In the genomic region with DNA sequence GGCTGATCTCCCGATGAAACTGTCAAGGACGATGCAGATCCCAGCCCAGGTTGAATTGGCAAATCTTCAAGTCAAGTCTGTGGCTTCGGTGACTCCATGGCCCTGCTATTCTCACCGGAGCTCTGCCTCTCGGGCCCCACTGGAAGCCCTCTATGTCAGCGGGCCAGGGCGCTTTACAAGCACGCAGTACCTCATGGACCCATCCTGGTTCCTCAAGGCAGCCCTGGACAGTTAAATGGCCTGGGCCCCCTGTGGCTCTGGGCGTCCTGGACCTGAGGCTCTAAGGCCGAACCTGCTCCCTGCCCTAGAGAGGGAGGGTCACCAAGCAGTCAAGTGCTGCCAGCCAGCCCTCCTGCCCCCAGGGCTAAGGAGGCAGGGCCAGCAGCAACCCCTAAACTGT, we compare ENCODE assay signal across 23 cellular contexts. TPM values are rescaled to one million over a fixed set of nuclear protein-coding genes. Genes with fewer than 3 reads are reported as not detected.
DNase-seq lines count a peak whose midpoint lies in the region; ATAC-seq, FAIRE-seq and TF ChIP-seq lines count a peak whose summit lies in the region.
"Had no signal": no experiment of that assay in that cellular context is flagged by ENCODE, and none has a peak within 500 bp of the region (broad histone marks: within the 10 kb centered on the region; RNA-seq: fewer than 3 reads in every experiment).

No MANE protein-coding gene starts in this region.

- ATAC-seq in A549: no peak; a peak in 1 of 6 replicates
- no peak for ATAC-seq in activated T-helper 17 cell treated with anti-CD3 and anti-CD28 coated beads, Interleukin-2, amount 50 U/mL, for 72 hours (replicated peaks)
- ATAC-seq in gastrocnemius medialis: no peak
- ATAC-seq in HG02852 (IDR thresholded peaks at IDR 0.05; ENCODE audit: unreplicated experiment): no peak

- POLR2A ChIA-PET in A549 (lab: Yijun Ruan, JAX): no interaction called here

- H3K9me3 Mint-ChIP-seq in activated T-helper 17 cell treated with anti-CD3 and anti-CD28 coated beads, Interleukin-2, amount 50 U/mL, for 72 hours: peaks cover 4% of the 10 kb centered on the region
- H3K9me3 Mint-ChIP-seq: activated T-cell treated with anti-CD3 and anti-CD28 coated beads, Interleukin-2, amount 50 U/mL, for 4 hours; CD4-positive, alpha-beta T cell had no signal

- H3K4me1 ChIP-seq in A549: peaks cover 4% of the 10 kb centered on the region; the same call in 1 of the 3 replicates
- peaks cover 4% of the 10 kb centered on the region; the same call in 1 of the 2 replicates for H3K4me1 ChIP-seq in GM23248 (ENCODE audit: insufficient read depth)
- H3K4me1 ChIP-seq in mesendoderm (ENCODE audit: control insufficient read depth, low read depth, low read length): no peaks in the 10 kb centered on the region
- H3K4me1 ChIP-seq in gastrocnemius medialis: peaks cover 4 to 6% of the 10 kb centered on the region in 2 donors
- H3K4me1 ChIP-seq: pancreas had no signal

- FAIRE-seq in A549 (lab: Jason Lieb, UNC): no peak
- FAIRE-seq: colon, GM12891, pancreas had no signal

- no peaks in the 10 kb centered on the region for H3K36me3 Mint-ChIP-seq in activated T-helper 17 cell treated with anti-CD3 and anti-CD28 coated beads, Interleukin-2, amount 50 U/mL, for 72 hours (ENCODE audit: low read depth)

- in situ Hi-C loops in GM23248 (cut with MboI): loop anchor here (25.0 kb wide), 1 partner anchor 296 kb away; a partner anchor contains a TSS
- in situ Hi-C loops in gastrocnemius medialis (cut with MboI; ENCODE audit: low sequenced_read_pairs in 4 of 4): loop anchor here (25.0 kb wide), 3 partner anchors 571 to 1029 kb away; a partner anchor contains a TSS

- H3K4ac ChIP-seq in mesendoderm (ENCODE audit: low read depth, low read length): no peak overlapping the region

- H3K36me3 ChIP-seq in GM23248 (ENCODE audit: low read depth) (no peaks in the 10 kb centered on the region), mesendoderm (ENCODE audit: control insufficient read depth, insufficient read depth, low read length) (no peaks in the 10 kb centered on the region), gastrocnemius medialis (no peaks in the 10 kb centered on the region)
- H3K36me3 ChIP-seq: heart left ventricle, lower lobe of right lung, pancreas, Peyer's patch, sigmoid colon had no signal

- peak overlapping the region; percentile 6 for H2AK5ac ChIP-seq in mesendoderm (ENCODE audit: low read length)

- no peak for TF ChIP-seq RAD21 in A549 (conservative IDR thresholded peaks at IDR 0.05 in 1 of 2, IDR thresholded peaks at IDR 0.05 in 1 of 2)

- peaks cover 58% of the 10 kb centered on the region for H3K27me3 Mint-ChIP-seq in activated T-helper 17 cell treated with anti-CD3 and anti-CD28 coated beads, Interleukin-2, amount 50 U/mL, for 72 hours

- H2BK120ac ChIP-seq in mesendoderm (ENCODE audit: low read depth, low read length): no peak overlapping the region

- H3K4me2 ChIP-seq in A549 (peak overlapping the region; percentile 85), GM23248 (ENCODE audit: unreplicated experiment) (no peak overlapping the region), mesendoderm (ENCODE audit: low read length) (no peak overlapping the region)

- H3K9ac ChIP-seq in GM23248 (no peak overlapping the region), mesendoderm (ENCODE audit: low read length) (peak overlapping the region; percentile 31)

- CTCF ChIA-PET in A549 (lab: Yijun Ruan, JAX): interaction anchor here (0.7 to 3.0 kb wide), 7 partner anchors 88 to 739 kb away, joined by 3 to 11 read pairs (median 5); a partner anchor contains a TSS

- DNase-seq in A549 (ENCODE audit: low read depth in 1 of 2, low spot score in 1 of 2) (no peak), GM23248 (no peak), mesendoderm (no peak), gastrocnemius medialis (no peak)
- DNase-seq in activated CD4-positive, CD25-positive, alpha-beta regulatory T cell treated with anti-CD3 and anti-CD28 coated beads, Interleukin-2, amount 50 U/mL, for 72 hours: no peak
- DNase-seq: activated CD8-positive, alpha-beta T cell treated with anti-CD3 and anti-CD28 coated beads, Interleukin-2, amount 10 ng/mL, durations not matched to agents 7 days and 5 days; activated naive CD4-positive, alpha-beta T cell treated with anti-CD3 and anti-CD28 coated beads, Interleukin-2, amount 50 U/mL, for 16 hours; activated T-cell treated with anti-CD3 and anti-CD28 coated beads, Interleukin-2, amount 50 U/mL, for 4 hours; CD4-positive, alpha-beta T cell; H9; immature natural killer cell; NK-92 treated with Interleukin-12 subunit alpha and Interleukin-12 subunit beta, amount 100 ng/mL, for 24 hours; sigmoid colon had no signal

- H4K5ac ChIP-seq in mesendoderm (ENCODE audit: low read length): no peak overlapping the region

- H3K23ac ChIP-seq in mesendoderm (ENCODE audit: low read length): no peak overlapping the region

- no peak overlapping the region for H3K18ac ChIP-seq in mesendoderm (ENCODE audit: low read length)

- H3K4me3 ChIP-seq in A549 (no peak overlapping the region), GM23248 (no peak overlapping the region), mesendoderm (ENCODE audit: low read length) (no peak overlapping the region), gastrocnemius medialis (no peak overlapping the region)
- H3K4me3 ChIP-seq: Peyer's patch had no signal

- peak overlapping the region; percentile 89 for H2AFZ ChIP-seq in GM23248

- intact Hi-C loops in gastrocnemius medialis (cut with DNase I; ENCODE audit: low total_unique reads): loop anchor here (10.0 kb wide), 1 partner anchor 138 kb away; a partner anchor contains a TSS

- no peak for TF ChIP-seq EP300 in A549 (IDR thresholded peaks at IDR 0.05)

- no peak overlapping the region for H3K27ac Mint-ChIP-seq in activated T-helper 17 cell treated with anti-CD3 and anti-CD28 coated beads, Interleukin-2, amount 50 U/mL, for 72 hours
- H3K27ac Mint-ChIP-seq: activated CD8-positive, alpha-beta T cell treated with anti-CD3 and anti-CD28 coated beads, Interleukin-2, amount 10 ng/mL, durations not matched to agents 7 days and 5 days; CD4-positive, alpha-beta T cell; H9; immature natural killer cell had no signal

- H3K27ac ChIP-seq in A549 (peak overlapping the region; percentile 69 to 79; a peak in 3 of 6 replicates), GM23248 (no peak overlapping the region), mesendoderm (ENCODE audit: low read depth, low read length) (no peak overlapping the region), gastrocnemius medialis (no peak overlapping the region)
- H3K27ac ChIP-seq: lower lobe of right lung, pancreas, Peyer's patch, sigmoid colon had no signal

- no peaks in the 10 kb centered on the region for H4K20me1 ChIP-seq in GM23248 (ENCODE audit: insufficient read depth)

- no peak overlapping the region for H4K8ac ChIP-seq in mesendoderm (ENCODE audit: low read depth, low read length)

- H3F3A ChIP-seq in GM23248 (ENCODE audit: insufficient read depth): no peaks in the 10 kb centered on the region

- TF ChIP-seq POLR2A in A549 (IDR thresholded peaks at IDR 0.05; ENCODE audit: low read length) (no peak), gastrocnemius medialis (IDR thresholded peaks at IDR 0.05) (no peak)

- H2BK5ac ChIP-seq in mesendoderm (ENCODE audit: low read length): no peak overlapping the region

- H3K79me1 ChIP-seq in mesendoderm (ENCODE audit: low read length): no peaks in the 10 kb centered on the region

- peaks cover 9% of the 10 kb centered on the region for H3K4me1 Mint-ChIP-seq in activated T-helper 17 cell treated with anti-CD3 and anti-CD28 coated beads, Interleukin-2, amount 50 U/mL, for 72 hours

- TF ChIP-seq CTCF in A549 (IDR thresholded peaks at IDR 0.05): no peak
- TF ChIP-seq CTCF in gastrocnemius medialis (IDR thresholded peaks at IDR 0.05 in 4 of 5, conservative IDR thresholded peaks at IDR 0.05 in 1 of 5): no peak

- H3K27me3 ChIP-seq in GM23248 (replicated peaks; ENCODE audit: insufficient read depth) (peaks cover 4% of the 10 kb centered on the region), mesendoderm (ENCODE audit: insufficient read depth, low read length, poor library complexity) (no peaks in the 10 kb centered on the region), gastrocnemius medialis (peaks cover 14 to 26% (median 15%) of the 10 kb centered on the region in 3 donors)
- H3K27me3 ChIP-seq: pancreas, Peyer's patch had no signal

- no peak overlapping the region for H2BK15ac ChIP-seq in mesendoderm (replicated peaks; ENCODE audit: low read depth)

- H3K9me2 ChIP-seq in GM23248 (ENCODE audit: insufficient read depth): no peaks in the 10 kb centered on the region

- WGBS in A549 (ENCODE audit: missing lambda C conversion rate): 94% methylated on average over 10 of the region's 10 CpGs
- WGBS in GM23248 (ENCODE audit: low coverage in 1 of 2, low lambda C conversion rate in 2 of 2, missing lambda C conversion rate in 2 of 2), 2 experiments: 92 to 95% methylated on average over 10 of the region's 10 CpGs
- no CpG with 5 or more reads among the region's 10 CpGs for WGBS in mesendoderm (ENCODE audit: extremely low coverage, insufficient coverage, low lambda C conversion rate)

- peak overlapping the region; percentile 38 for H3K4me3 Mint-ChIP-seq in activated T-helper 17 cell treated with anti-CD3 and anti-CD28 coated beads, Interleukin-2, amount 50 U/mL, for 72 hours
- H3K4me3 Mint-ChIP-seq: activated CD8-positive, alpha-beta T cell treated with anti-CD3 and anti-CD28 coated beads, Interleukin-2, amount 10 ng/mL, durations not matched to agents 7 days and 5 days; activated T-cell treated with anti-CD3 and anti-CD28 coated beads, Interleukin-2, amount 50 U/mL, for 4 hours had no signal

- H3K79me2 ChIP-seq in GM23248 (ENCODE audit: insufficient read depth) (no peaks in the 10 kb centered on the region), mesendoderm (ENCODE audit: control insufficient read depth, insufficient read depth, low read length) (no peaks in the 10 kb centered on the region)

- H3K9me3 ChIP-seq in A549: no peaks in the 10 kb centered on the region; the same call in 2 of the 3 replicates
- no peaks in the 10 kb centered on the region for H3K9me3 ChIP-seq in GM23248 (ENCODE audit: low read depth)
- no peaks in the 10 kb centered on the region for H3K9me3 ChIP-seq in gastrocnemius medialis
- H3K9me3 ChIP-seq: heart left ventricle, lower lobe of right lung, pancreas, Peyer's patch, sigmoid colon had no signal

- peak overlapping the region; percentile 69 for H3K56ac ChIP-seq in mesendoderm (ENCODE audit: low read length)

RNA-seq across cellular contexts. Expression of a gene that starts 45.3 kb away (rescaled TPM):
- polyA plus RNA-seq in A549 (2011; rRNA removed): 30.8 and 46.1 TPM in 2 replicates
- polyA plus RNA-seq in A549 (2012; cell fraction: cytosol; rRNA removed): 19.1 and 31.4 TPM in 2 replicates
- 39.8 and 46.9 TPM in 2 replicates for polyA plus RNA-seq in A549 (2012; cell fraction: nucleus; rRNA removed)
- 45.2 to 66.9 TPM (median 52.3 TPM) in 3 replicates for polyA plus RNA-seq in A549 (2017; fragmentation: RNase III; extraction: RNeasy Plus Mini Kit Qiagen cat#74134 plus additional on column Dnase treatment)
- polyA minus RNA-seq in A549 (2011; rRNA and poly(A)+ RNA removed): 23.0 and 41.0 TPM in 2 replicates
- 281 and 330 TPM in 2 replicates for total RNA-seq in GM23248 (2014; rRNA removed; shearing (Covaris generic))
- polyA plus RNA-seq in GM23248 (2016; fragmentation: Nextera tagmentation; extraction: Ambion mirVana): 173 and 184 TPM in 2 replicates
- total RNA-seq in activated T-helper 17 cell treated with anti-CD3 and anti-CD28 coated beads, Interleukin-2, amount 50 U/mL, for 72 hours: 1 to 10 TPM; 4.3 to 6.2 TPM
- polyA plus RNA-seq in mesendoderm (2013, experiment 1 of 2): 23.3 TPM
- 24.9 TPM for polyA plus RNA-seq in mesendoderm (2013, experiment 2 of 2)
- 10 to 100 TPM in 1 of 4 donors, 1 to 10 TPM in 2, under 1 TPM in 1; 0.39 to 12.7 (median 4.0) TPM for total RNA-seq in gastrocnemius medialis
- total RNA-seq: CD4-positive, alpha-beta T cell had no signal
- polyA plus RNA-seq: immature natural killer cell had no signal

RNA-seq across cellular contexts. Expression of a gene that starts 47.9 kb away (rescaled TPM):
- polyA plus RNA-seq in A549 (2011; rRNA removed): 3.1 and 4.0 TPM in 2 replicates
- polyA plus RNA-seq in A549 (2012; cell fraction: cytosol; rRNA removed): 18.4 and 27.2 TPM in 2 replicates
- 19.4 and 23.9 TPM in 2 replicates for polyA plus RNA-seq in A549 (2012; cell fraction: nucleus; rRNA removed)
- 10.2 to 10.9 TPM (median 10.8 TPM) in 3 replicates for polyA plus RNA-seq in A549 (2017; fragmentation: RNase III; extraction: RNeasy Plus Mini Kit Qiagen cat#74134 plus additional on column Dnase treatment)
- polyA minus RNA-seq in A549 (2011; rRNA and poly(A)+ RNA removed): 1.6 and 1.7 TPM in 2 replicates
- not detected in 2 replicates for total RNA-seq in GM23248 (2014; rRNA removed; shearing (Covaris generic))
- polyA plus RNA-seq in GM23248 (2016; fragmentation: Nextera tagmentation; extraction: Ambion mirVana): 0.11 TPM in 1 of 2 replicates, not detected in the other
- total RNA-seq in activated T-helper 17 cell treated with anti-CD3 and anti-CD28 coated beads, Interleukin-2, amount 50 U/mL, for 72 hours: not detected
- 0.44 TPM for polyA plus RNA-seq in mesendoderm (2013, experiment 1 of 2)
- 0.32 TPM for polyA plus RNA-seq in mesendoderm (2013, experiment 2 of 2)
- total RNA-seq in gastrocnemius medialis: not detected
- total RNA-seq: activated CD8-positive, alpha-beta T cell treated with anti-CD3 and anti-CD28 coated beads, Interleukin-2, amount 10 ng/mL, durations not matched to agents 7 days and 5 days; activated T-cell treated with anti-CD3 and anti-CD28 coated beads, Interleukin-2, amount 50 U/mL, for 4 hours; CD4-positive, alpha-beta T cell; lower lobe of right lung; NCI-H460; Peyer's patch; sigmoid colon; temporal lobe had no signal
- polyA plus RNA-seq: immature natural killer cell had no signal

Comparison
In these comparisons a context has a peak if more than half of its experiments do, and no peak if none do; other contexts are left out.
1. H3K27ac ChIP-seq: peak in A549 (2 of 2); none in GM23248 (single experiment), mesendoderm (single experiment) and gastrocnemius medialis (0 of 4).
2. RNA of a gene that starts 45.3 kb away (total RNA-seq): 281 to 330 TPM in GM23248; 4.3 to 6.2 TPM in activated T-helper 17 cell treated with anti-CD3 and anti-CD28 coated beads, Interleukin-2, amount 50 U/mL, for 72 hours and 0.39 to 12.7 TPM in gastrocnemius medialis; every median in the first group is over 10 times any median in the second.